Comparison of ENCODE assay signal across 1 cellular context in the genomic region with DNA sequence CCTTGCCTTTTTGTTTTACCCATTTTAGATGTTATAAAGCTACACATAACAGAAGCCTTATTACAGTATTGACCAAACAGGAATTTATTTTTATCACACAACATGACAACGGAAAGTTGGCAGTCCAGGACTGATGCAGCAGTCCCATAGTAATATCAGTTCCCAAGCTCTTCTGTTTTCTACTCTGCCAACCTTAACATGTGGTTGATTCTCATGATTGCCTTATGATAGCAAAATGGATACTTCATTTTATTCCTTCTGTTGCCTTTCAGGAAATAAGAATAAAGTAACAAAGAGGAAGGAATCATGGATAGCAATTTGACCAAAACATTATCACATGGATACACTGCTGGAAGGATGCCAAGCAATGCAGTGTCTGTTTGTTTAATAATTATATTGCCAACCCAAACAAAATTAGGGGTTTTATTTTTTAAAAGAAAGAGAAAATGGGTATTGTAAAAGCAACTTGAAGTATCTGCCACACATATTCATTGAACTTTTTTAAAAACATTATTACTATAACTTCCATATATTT.
TF ChIP-seq lines count a peak whose summit lies in the region.

No MANE protein-coding gene starts in this region.

TF ChIP-seq in HepG2, 621 proteins besides CTCF, POLR2A, EP300 and RAD21 (continued from another document):
- TF ChIP-seq, protein P1, sequence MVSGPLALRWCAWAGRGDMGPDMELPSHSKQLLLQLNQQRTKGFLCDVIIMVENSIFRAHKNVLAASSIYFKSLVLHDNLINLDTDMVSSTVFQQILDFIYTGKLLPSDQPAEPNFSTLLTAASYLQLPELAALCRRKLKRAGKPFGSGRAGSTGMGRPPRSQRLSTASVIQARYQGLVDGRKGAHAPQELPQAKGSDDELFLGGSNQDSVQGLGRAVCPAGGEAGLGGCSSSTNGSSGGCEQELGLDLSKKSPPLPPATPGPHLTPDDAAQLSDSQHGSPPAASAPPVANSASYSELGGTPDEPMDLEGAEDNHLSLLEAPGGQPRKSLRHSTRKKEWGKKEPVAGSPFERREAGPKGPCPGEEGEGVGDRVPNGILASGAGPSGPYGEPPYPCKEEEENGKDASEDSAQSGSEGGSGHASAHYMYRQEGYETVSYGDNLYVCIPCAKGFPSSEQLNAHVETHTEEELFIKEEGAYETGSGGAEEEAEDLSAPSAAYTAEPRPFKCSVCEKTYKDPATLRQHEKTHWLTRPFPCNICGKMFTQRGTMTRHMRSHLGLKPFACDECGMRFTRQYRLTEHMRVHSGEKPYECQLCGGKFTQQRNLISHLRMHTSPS (CRISPR knock-in tag; IDR thresholded peaks at IDR 0.05; ENCODE audit: low read depth) = no peak
- TF ChIP-seq ISX (CRISPR knock-in tag; conservative IDR thresholded peaks at IDR 0.05) = no peak
- TF ChIP-seq POLR2AphosphoS2 (IDR thresholded peaks at IDR 0.05; ENCODE audit: low read depth, low read length) = no peak
- TF ChIP-seq, protein P2, sequence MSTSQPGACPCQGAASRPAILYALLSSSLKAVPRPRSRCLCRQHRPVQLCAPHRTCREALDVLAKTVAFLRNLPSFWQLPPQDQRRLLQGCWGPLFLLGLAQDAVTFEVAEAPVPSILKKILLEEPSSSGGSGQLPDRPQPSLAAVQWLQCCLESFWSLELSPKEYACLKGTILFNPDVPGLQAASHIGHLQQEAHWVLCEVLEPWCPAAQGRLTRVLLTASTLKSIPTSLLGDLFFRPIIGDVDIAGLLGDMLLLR (CRISPR knock-in tag; IDR thresholded peaks at IDR 0.05) = no peak
- no peak for TF ChIP-seq SMARCC2 (IDR thresholded peaks at IDR 0.05)
